14 cellular contexts compared by ENCODE assay signal in genomic region chr4:876780-877179, GRCh38. TPM values are rescaled to one million over a fixed set of nuclear protein-coding genes. Genes with fewer than 3 reads are reported as not detected.
DNase-seq lines count a peak whose midpoint lies in the region; FAIRE-seq and TF ChIP-seq lines count a peak whose summit lies in the region.
"Had no signal": no experiment of that assay in that cellular context is flagged by ENCODE, and none has a peak within 500 bp of the region (broad histone marks: within the 10 kb centered on the region; RNA-seq: fewer than 3 reads in every experiment).

No MANE protein-coding gene starts in this region.

- no peak overlapping the region for H3K14ac ChIP-seq in H1 (ENCODE audit: insufficient read length)

- H2BK20ac ChIP-seq in H1 (ENCODE audit: low read length): no peak overlapping the region

- no peaks in the 10 kb centered on the region for H3K27me3 ChIP-seq in H1 (replicated peaks in 1 of 4; ENCODE audit: control insufficient read depth in 3 of 4, extremely low read depth in 1 of 4, insufficient read depth in 3 of 4, low read length in 3 of 4)
- H3K27me3 ChIP-seq: adrenal gland had no signal

- no peaks in the 10 kb centered on the region for H3K9me3 ChIP-seq in H1 (ENCODE audit: insufficient read depth in 2 of 2, low read depth in 1 of 2, low read length in 1 of 2)
- H3K9me3 ChIP-seq: adrenal gland had no signal

- H3K4me1 Mint-ChIP-seq in Calu3 (ENCODE audit: low read depth, unreplicated experiment): no peaks in the 10 kb centered on the region

- no peak overlapping the region for H2BK12ac ChIP-seq in H1 (ENCODE audit: low read depth, low read length)

- no peak overlapping the region for H3K18ac ChIP-seq in H1 (ENCODE audit: extremely low read depth, low read length)

- H3K4me1 ChIP-seq in H1 (replicated peaks in 1 of 4; ENCODE audit: control insufficient read depth in 3 of 4, insufficient read depth in 4 of 4, low read length in 3 of 4): no peaks in the 10 kb centered on the region
- H3K4me1 ChIP-seq: adrenal gland had no signal

- no peak overlapping the region for H3K9ac ChIP-seq in H1 (replicated peaks in 1 of 4; ENCODE audit: extremely low read depth in 1 of 4, low read depth in 3 of 4, low read length in 3 of 4)
- H3K9ac ChIP-seq: KMS-11 had no signal

- WGBS in H1 (ENCODE audit: extremely low coverage in 1 of 2, insufficient coverage in 1 of 2, insufficient read length in 1 of 2, insufficient replicate concordance in 2 of 2, low coverage in 1 of 2, low lambda C conversion rate in 2 of 2, missing lambda C conversion rate in 1 of 2), 2 experiments: 92% methylated on average over 22 of the region's 24 CpGs; no CpG with 5 or more reads in 1 of the 2 experiments

- H3K27ac Mint-ChIP-seq in Calu3 (ENCODE audit: unreplicated experiment): no peak overlapping the region
- H3K27ac Mint-ChIP-seq: nephron; stimulated activated naive B cell treated with anti-CD40 and anti-IgM and Interleukin-4, amounts not matched to agents 10 μg/mL and 1 μg/mL and 100 μg/mL, for 72 hours had no signal

- H3K4ac ChIP-seq in H1 (replicated peaks; ENCODE audit: insufficient read length, low read depth, low read length): no peak overlapping the region

- peak; percentile 43 to 54 for TF ChIP-seq RAD21 in H1 (IDR thresholded peaks at IDR 0.05 in 1 of 2, conservative IDR thresholded peaks at IDR 0.05 in 1 of 2; ENCODE audit: low read depth in 2 of 2, low read length in 2 of 2)

- H3K23ac ChIP-seq in H1 (ENCODE audit: insufficient read length): no peak overlapping the region

- intact Hi-C loops in Calu3 (cut with micrococcal nuclease; ENCODE audit: unreplicated experiment): no loop called here

- CTCF ChIA-PET in H1 (lab: Charles Lee; ENCODE audit: partially characterized antibody) (interaction anchor here (0.8 to 4.4 kb wide), 11 partner anchors 10 to 135 kb away, joined by 3 to 28 read pairs (median 4); no protein-coding TSS in a partner anchor), RWPE1 (lab: Yijun Ruan, JAX) (interaction anchor here (0.6 kb wide), 1 partner anchor 16 kb away, joined by 4 read pairs; no protein-coding TSS in a partner anchor), Calu3 (lab: Charles Lee) (no interaction called here)

- H3K27me3 Mint-ChIP-seq in Calu3 (ENCODE audit: unreplicated experiment): no peaks in the 10 kb centered on the region
- H3K27me3 Mint-ChIP-seq: stimulated activated naive B cell treated with anti-CD40 and anti-IgM and Interleukin-4, amounts not matched to agents 10 μg/mL and 1 μg/mL and 100 μg/mL, for 72 hours had no signal

- no TSS peak for BruUV-seq in Calu3 (replicated peaks; lab: Mats Ljungman, UMichigan)

- TF ChIP-seq CTCF in NB4 (IDR thresholded peaks at IDR 0.05; ENCODE audit: low read depth, low read length) (peak; percentile 36), H1 (IDR thresholded peaks at IDR 0.05; ENCODE audit: control extremely low read depth in 1 of 3, insufficient read depth in 1 of 3, low read depth in 1 of 3, low read length in 3 of 3) (peak in 2 of 3 experiments; percentile 62 to 80; a peak in 3 of 4 replicates), retinal pigment epithelial cell (conservative IDR thresholded peaks at IDR 0.05; ENCODE audit: low read depth, low read length) (peak; percentile 32), RWPE1 (conservative IDR thresholded peaks at IDR 0.05; ENCODE audit: low read depth) (no peak), Calu3 (IDR thresholded peaks at IDR 0.05; ENCODE audit: unreplicated experiment) (no peak)

- no peaks in the 10 kb centered on the region for H3K79me1 ChIP-seq in H1 (ENCODE audit: low read depth, low read length)

- no peaks in the 10 kb centered on the region for H3K23me2 ChIP-seq in H1 (ENCODE audit: low read depth, low read length)

- no peak overlapping the region for H3K4me3 Mint-ChIP-seq in Calu3 (ENCODE audit: low read depth, unreplicated experiment)
- H3K4me3 Mint-ChIP-seq: nephron; stimulated activated naive B cell treated with anti-CD40 and anti-IgM and Interleukin-4, amounts not matched to agents 10 μg/mL and 1 μg/mL and 100 μg/mL, for 72 hours had no signal

- POLR2A ChIA-PET in H1 (lab: Charles Lee; ENCODE audit: partially characterized antibody) (no interaction called here), RWPE1 (lab: Yijun Ruan, JAX; ENCODE audit: low non-redundant PET) (no interaction called here)

- peaks cover 1 to 4% of the 10 kb centered on the region in 2 experiments for H4K20me1 ChIP-seq in H1 (replicated peaks in 1 of 2; ENCODE audit: control insufficient read depth in 1 of 2, insufficient read depth in 2 of 2, low read length in 2 of 2)

- no peak overlapping the region for H4K5ac ChIP-seq in H1 (ENCODE audit: insufficient read length, low read depth, low read length)

- H2AFZ ChIP-seq in H1 (ENCODE audit: low read length): no peak overlapping the region

- H3K36me3 Mint-ChIP-seq in Calu3 (ENCODE audit: insufficient read depth, unreplicated experiment): peaks cover 37% of the 10 kb centered on the region

- H2AK5ac ChIP-seq in H1 (ENCODE audit: low read depth, low read length): no peak overlapping the region

- H2BK120ac ChIP-seq in H1 (replicated peaks; ENCODE audit: low read depth, low read length): no peak overlapping the region

- H2BK5ac ChIP-seq in H1 (ENCODE audit: low read depth, low read length): no peak overlapping the region

- H3K4me2 ChIP-seq in H1 (ENCODE audit: insufficient read depth in 1 of 2, low read depth in 2 of 2, low read length in 2 of 2): no peak overlapping the region
- H3K4me2 ChIP-seq: KMS-11 had no signal

- H2BK15ac ChIP-seq in H1 (ENCODE audit: low read length): no peak overlapping the region

- H4K91ac ChIP-seq in H1 (replicated peaks; ENCODE audit: insufficient read length, low read length): no peak overlapping the region

- H3K4me3 ChIP-seq in NB4 (ENCODE audit: low read depth, low read length) (no peak overlapping the region), H1 (ENCODE audit: extremely low read depth in 1 of 4, insufficient read depth in 2 of 4, low read depth in 3 of 4, low read length in 4 of 4) (no peak overlapping the region), retinal pigment epithelial cell (ENCODE audit: low read length) (no peak overlapping the region)
- H3K4me3 ChIP-seq: adrenal gland had no signal

- H3K79me2 ChIP-seq in H1 (ENCODE audit: control insufficient read depth in 1 of 2, insufficient read depth in 2 of 2, low read length in 2 of 2): no peaks in the 10 kb centered on the region

- DNase-seq in activated CD4-positive, alpha-beta T cell treated with anti-CD3 and anti-CD28 coated beads for 48 hours: peak; percentile 20
- no peak for DNase-seq in activated CD4-positive, alpha-beta T cell treated with anti-CD3 and anti-CD28 coated beads, Interleukin-2, amount 50 U/mL, for 1 hour
- DNase-seq in NB4 (ENCODE audit: low read depth) (peak; percentile 44), H1 (ENCODE audit: low read depth in 1 of 2, low spot score in 2 of 2) (peak in 1 of 2 experiments; percentile 79), retinal pigment epithelial cell (ENCODE audit: low read depth) (no peak), RWPE1 (ENCODE audit: low spot score) (no peak), Calu3 (no peak)
- DNase-seq in NK-92 treated with Interleukin-12 subunit alpha and Interleukin-12 subunit beta, amount 100 ng/mL, for 24 hours (lab: John Stamatoyannopoulos, UW): no peak
- DNase-seq: ACHN; adrenal gland; SHP77 treated with DMSO at 0.1 percent for 48 hours; stimulated activated naive B cell treated with anti-CD40 and anti-IgM and Interleukin-4, amounts not matched to agents 10 μg/mL and 1 μg/mL and 100 μg/mL, for 72 hours had no signal

- H3K27ac ChIP-seq in H1 (ENCODE audit: low read depth, low read length) (no peak overlapping the region), RWPE1 (no peak overlapping the region)
- H3K27ac ChIP-seq: adrenal gland, KMS-11 had no signal

- TF ChIP-seq EP300 in H1 (IDR thresholded peaks at IDR 0.05; ENCODE audit: borderline replicate concordance in 1 of 2, low read depth in 2 of 2, low read length in 2 of 2): no peak

- no peak overlapping the region for H3K56ac ChIP-seq in H1 (replicated peaks; ENCODE audit: insufficient read length, low read depth, low read length)

- no peak overlapping the region for H4K8ac ChIP-seq in H1 (ENCODE audit: extremely low read depth, insufficient read depth, low read length)

- TF ChIP-seq POLR2A in NB4 (IDR thresholded peaks at IDR 0.05; ENCODE audit: extremely low read depth, insufficient read length) (no peak), H1 (IDR thresholded peaks at IDR 0.05; ENCODE audit: control extremely low read depth in 1 of 2, low read depth in 2 of 2, low read length in 2 of 2) (no peak)

- peaks cover 4 to 23% (median 14%) of the 10 kb centered on the region in 4 experiments; a peak in 5 of 8 replicates for H3K36me3 ChIP-seq in H1 (ENCODE audit: control insufficient read depth in 2 of 4, insufficient read depth in 4 of 4, low read length in 3 of 4)

- no peak for FAIRE-seq in H1 (lab: Jason Lieb, UNC)

- H3K9me3 Mint-ChIP-seq in Calu3 (ENCODE audit: low read depth, unreplicated experiment): no peaks in the 10 kb centered on the region
- H3K9me3 Mint-ChIP-seq: nephron; stimulated activated naive B cell treated with anti-CD40 and anti-IgM and Interleukin-4, amounts not matched to agents 10 μg/mL and 1 μg/mL and 100 μg/mL, for 72 hours had no signal

RNA-seq across cellular contexts. Expression of gene CPLX1, which starts 50.9 kb away (rescaled TPM):
- 0.56 and 0.67 TPM in 2 replicates for total RNA-seq in H1 (2021; fragmentation: NEBNext Ultra II Directional; extraction: Animal tissue kit (Norgen Biotek cat#: 25700))
- polyA plus RNA-seq in H1 (2011; rRNA removed): 0.32 and 1.3 TPM in 2 replicates
- 0.35 TPM for polyA plus RNA-seq in H1 (2011; cell fraction: cytosol; rRNA removed)
- 3.7 TPM for polyA plus RNA-seq in H1 (2011; cell fraction: nucleus; rRNA removed)
- 0.76 to 1.5 TPM (median 1.1 TPM) in 4 replicates for polyA plus RNA-seq in H1 (2012, experiment 1 of 2)
- polyA plus RNA-seq in H1 (2012, experiment 2 of 2): 0.46 TPM
- polyA plus RNA-seq in H1 (2013, experiment 1 of 2): 0.63 TPM
- polyA plus RNA-seq in H1 (2013, experiment 2 of 2): 0.74 TPM
- 0.07 TPM in 1 of 2 replicates, not detected in the other for polyA minus RNA-seq in H1 (2011; rRNA and poly(A)+ RNA removed)
- not detected for polyA minus RNA-seq in H1 (2011; cell fraction: cytosol; rRNA and poly(A)+ RNA removed)
- polyA minus RNA-seq in H1 (2011; cell fraction: nucleus; rRNA and poly(A)+ RNA removed): not detected
- 0.42 and 0.93 TPM in 2 replicates for total RNA-seq in Calu3 (2022)

RNA-seq across cellular contexts. Expression of gene GAK, which starts 55.3 kb away (rescaled TPM):
- 70.8 and 76.9 TPM in 2 replicates for total RNA-seq in H1 (2021; fragmentation: NEBNext Ultra II Directional; extraction: Animal tissue kit (Norgen Biotek cat#: 25700))
- polyA plus RNA-seq in H1 (2011; rRNA removed): 31.5 and 50.3 TPM in 2 replicates
- 29.0 TPM for polyA plus RNA-seq in H1 (2011; cell fraction: cytosol; rRNA removed)
- polyA plus RNA-seq in H1 (2011; cell fraction: nucleus; rRNA removed): 130 TPM
- polyA plus RNA-seq in H1 (2012, experiment 1 of 2): 42.1 to 71.0 TPM (median 63.2 TPM) in 4 replicates
- 48.2 TPM for polyA plus RNA-seq in H1 (2012, experiment 2 of 2)
- polyA plus RNA-seq in H1 (2013, experiment 1 of 2): 54.1 TPM
- 49.8 TPM for polyA plus RNA-seq in H1 (2013, experiment 2 of 2)
- 37.0 and 38.9 TPM in 2 replicates for polyA minus RNA-seq in H1 (2011; rRNA and poly(A)+ RNA removed)
- 24.0 TPM for polyA minus RNA-seq in H1 (2011; cell fraction: cytosol; rRNA and poly(A)+ RNA removed)
- 61.0 TPM for polyA minus RNA-seq in H1 (2011; cell fraction: nucleus; rRNA and poly(A)+ RNA removed)
- 91.3 and 94.1 TPM in 2 replicates for total RNA-seq in Calu3 (2022)

RNA-seq across cellular contexts. Expression of gene TMEM175, which starts 55.5 kb away (rescaled TPM):
- 3.0 and 4.9 TPM in 2 replicates for total RNA-seq in H1 (2021; fragmentation: NEBNext Ultra II Directional; extraction: Animal tissue kit (Norgen Biotek cat#: 25700))
- polyA plus RNA-seq in H1 (2011; rRNA removed): 20.7 and 32.8 TPM in 2 replicates
- 11.2 TPM for polyA plus RNA-seq in H1 (2011; cell fraction: cytosol; rRNA removed)
- 61.6 TPM for polyA plus RNA-seq in H1 (2011; cell fraction: nucleus; rRNA removed)
- 8.2 to 12.3 TPM (median 8.4 TPM) in 4 replicates for polyA plus RNA-seq in H1 (2012, experiment 1 of 2)
- polyA plus RNA-seq in H1 (2012, experiment 2 of 2): 7.1 TPM
- polyA plus RNA-seq in H1 (2013, experiment 1 of 2): 9.2 TPM
- polyA plus RNA-seq in H1 (2013, experiment 2 of 2): 5.8 TPM
- 6.3 and 7.5 TPM in 2 replicates for polyA minus RNA-seq in H1 (2011; rRNA and poly(A)+ RNA removed)
- 2.9 TPM for polyA minus RNA-seq in H1 (2011; cell fraction: cytosol; rRNA and poly(A)+ RNA removed)
- 7.2 TPM for polyA minus RNA-seq in H1 (2011; cell fraction: nucleus; rRNA and poly(A)+ RNA removed)
- 18.8 and 24.2 TPM in 2 replicates for total RNA-seq in Calu3 (2022)

Comparison
In these comparisons a context has a peak if more than half of its experiments do, and no peak if none do; other contexts are left out.
1. DNase-seq: peak in activated CD4-positive, alpha-beta T cell treated with anti-CD3 and anti-CD28 coated beads for 48 hours (single experiment) and NB4 (single experiment); none in activated CD4-positive, alpha-beta T cell treated with anti-CD3 and anti-CD28 coated beads, Interleukin-2, amount 50 U/mL, for 1 hour (single experiment), retinal pigment epithelial cell (single experiment), RWPE1 (single experiment), Calu3 (single experiment) and NK-92 treated with Interleukin-12 subunit alpha and Interleukin-12 subunit beta, amount 100 ng/mL, for 24 hours (single experiment).
2. CTCF ChIP-seq: peak in NB4 (single experiment), H1 (2 of 3) and retinal pigment epithelial cell (single experiment); none in RWPE1 (single experiment) and Calu3 (single experiment).